In the genomic region with DNA sequence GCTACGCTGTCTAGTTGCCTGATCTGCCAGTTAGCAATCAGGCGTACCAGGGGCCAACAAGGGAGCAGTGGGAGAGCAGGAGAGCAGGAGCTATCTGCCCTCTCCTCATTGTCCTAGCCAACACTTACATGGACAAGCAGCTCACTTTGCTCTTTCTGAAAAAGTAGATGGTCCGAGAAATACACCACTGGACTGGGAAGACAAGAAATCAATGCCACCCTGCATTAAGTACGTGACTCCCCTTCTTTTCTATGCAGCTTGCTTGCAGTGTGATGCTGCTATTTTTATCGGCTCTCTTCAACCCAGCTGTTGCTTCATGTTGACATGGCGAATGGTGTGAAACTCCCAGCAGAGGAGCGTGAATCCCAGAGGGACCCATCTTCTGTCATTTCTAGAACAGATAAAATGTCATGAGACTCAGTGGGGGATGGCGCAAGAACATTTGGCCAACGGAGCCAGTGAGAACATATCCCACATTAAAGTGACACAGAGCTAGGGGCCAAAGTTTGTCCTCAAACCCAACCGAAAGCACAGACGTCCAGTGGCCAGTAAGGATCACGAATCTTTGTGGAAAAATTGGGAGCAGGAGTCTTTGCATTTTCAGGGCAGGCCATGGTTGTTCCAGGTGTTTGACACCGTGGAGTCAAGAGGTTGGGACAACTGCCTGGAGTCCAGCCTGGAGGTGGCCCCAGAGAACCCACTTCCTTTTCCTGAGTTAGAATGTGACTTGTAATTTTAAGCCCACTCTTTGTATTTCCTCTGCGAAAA, we compare ENCODE assay signal across 1 cellular context.
TF ChIP-seq lines count a peak whose summit lies in the region.

No MANE protein-coding gene starts in this region.

TF ChIP-seq in GM12878, 131 proteins besides CTCF, POLR2A, EP300 and RAD21 (continued from another document and continues in another):
- TF ChIP-seq ZNF24 (IDR thresholded peaks at IDR 0.05) (peak; percentile 74), SMAD5 (IDR thresholded peaks at IDR 0.05; ENCODE audit: low read depth) (peak; percentile 25; the same call in 1 of the 2 replicates), BHLHE40 (IDR thresholded peaks at IDR 0.05; ENCODE audit: borderline replicate concordance in 1 of 2, low read depth in 2 of 2, low read length in 1 of 2) (peak; percentile 77 to 80), YY1 (IDR thresholded peaks at IDR 0.05; ENCODE audit: low read depth, low read length) (peak; percentile 77), IKZF2 (IDR thresholded peaks at IDR 0.05) (peak; percentile 96 to 97), RCOR1 (conservative IDR thresholded peaks at IDR 0.05; ENCODE audit: low read depth, low read length) (peak; percentile 77; the same call in 1 of the 2 replicates), NFIC (IDR thresholded peaks at IDR 0.05; ENCODE audit: low read depth, low read length) (no peak), JUNB (IDR thresholded peaks at IDR 0.05) (peak; percentile 98), TCF12 (IDR thresholded peaks at IDR 0.05; ENCODE audit: low read depth, low read length) (peak; percentile 98), CBFB (IDR thresholded peaks at IDR 0.05; ENCODE audit: low read depth) (peak; percentile 53; the same call in 1 of the 2 replicates), TBL1XR1 (IDR thresholded peaks at IDR 0.05; ENCODE audit: low read depth, low read length) (peak; percentile 97), CEBPB (IDR thresholded peaks at IDR 0.05; ENCODE audit: borderline replicate concordance in 1 of 2, low read depth in 2 of 2, low read length in 2 of 2) (peak in 1 of 2 experiments; percentile 69; a peak in 2 of 4 replicates), SIX5 (IDR thresholded peaks at IDR 0.05; ENCODE audit: low read depth, low read length, severe bottlenecking) (no peak), MXI1 (IDR thresholded peaks at IDR 0.05; ENCODE audit: low read depth, low read length) (0 out of 2 replicates have a peak, but pooled peaks have one; percentile 50), DPF2 (IDR thresholded peaks at IDR 0.05) (peak; percentile 94), SMAD1 (IDR thresholded peaks at IDR 0.05; ENCODE audit: low read depth, partially characterized antibody) (peak; percentile 60), CBX3 (IDR thresholded peaks at IDR 0.05; ENCODE audit: borderline replicate concordance, low read depth) (no peak), PAX5 (IDR thresholded peaks at IDR 0.05; ENCODE audit: borderline replicate concordance, low read depth, low read length) (peak; percentile 99), SREBF1 (IDR thresholded peaks at IDR 0.05; ENCODE audit: low read length) (peak; percentile 85), FOS (IDR thresholded peaks at IDR 0.05; ENCODE audit: borderline replicate concordance, extremely low read depth, insufficient read length) (no peak), EED (IDR thresholded peaks at IDR 0.05; ENCODE audit: low read depth) (peak; percentile 95), HDGF (IDR thresholded peaks at IDR 0.05) (0 out of 2 replicates have a peak, but pooled peaks have one; percentile 57), SUPT20H (IDR thresholded peaks at IDR 0.05; ENCODE audit: borderline replicate concordance, control insufficient read depth, low read depth, low read length) (no peak), SPI1 (IDR thresholded peaks at IDR 0.05; ENCODE audit: borderline replicate concordance, insufficient read depth, low read depth, low read length) (peak; percentile 78), GATAD2B (conservative IDR thresholded peaks at IDR 0.05; ENCODE audit: low read depth) (peak; percentile 98), SREBF2 (IDR thresholded peaks at IDR 0.05; ENCODE audit: low read length) (no peak), GABPA (IDR thresholded peaks at IDR 0.05; ENCODE audit: low read depth) (no peak), SUZ12 (IDR thresholded peaks at IDR 0.05; ENCODE audit: unreplicated experiment) (no peak)
- TF ChIP-seq, protein P1, sequence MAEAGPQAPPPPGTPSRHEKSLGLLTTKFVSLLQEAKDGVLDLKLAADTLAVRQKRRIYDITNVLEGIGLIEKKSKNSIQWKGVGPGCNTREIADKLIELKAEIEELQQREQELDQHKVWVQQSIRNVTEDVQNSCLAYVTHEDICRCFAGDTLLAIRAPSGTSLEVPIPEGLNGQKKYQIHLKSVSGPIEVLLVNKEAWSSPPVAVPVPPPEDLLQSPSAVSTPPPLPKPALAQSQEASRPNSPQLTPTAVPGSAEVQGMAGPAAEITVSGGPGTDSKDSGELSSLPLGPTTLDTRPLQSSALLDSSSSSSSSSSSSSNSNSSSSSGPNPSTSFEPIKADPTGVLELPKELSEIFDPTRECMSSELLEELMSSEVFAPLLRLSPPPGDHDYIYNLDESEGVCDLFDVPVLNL (IDR thresholded peaks at IDR 0.05; ENCODE audit: low read depth, low read length), result no peak
- TF ChIP-seq, protein P2, sequence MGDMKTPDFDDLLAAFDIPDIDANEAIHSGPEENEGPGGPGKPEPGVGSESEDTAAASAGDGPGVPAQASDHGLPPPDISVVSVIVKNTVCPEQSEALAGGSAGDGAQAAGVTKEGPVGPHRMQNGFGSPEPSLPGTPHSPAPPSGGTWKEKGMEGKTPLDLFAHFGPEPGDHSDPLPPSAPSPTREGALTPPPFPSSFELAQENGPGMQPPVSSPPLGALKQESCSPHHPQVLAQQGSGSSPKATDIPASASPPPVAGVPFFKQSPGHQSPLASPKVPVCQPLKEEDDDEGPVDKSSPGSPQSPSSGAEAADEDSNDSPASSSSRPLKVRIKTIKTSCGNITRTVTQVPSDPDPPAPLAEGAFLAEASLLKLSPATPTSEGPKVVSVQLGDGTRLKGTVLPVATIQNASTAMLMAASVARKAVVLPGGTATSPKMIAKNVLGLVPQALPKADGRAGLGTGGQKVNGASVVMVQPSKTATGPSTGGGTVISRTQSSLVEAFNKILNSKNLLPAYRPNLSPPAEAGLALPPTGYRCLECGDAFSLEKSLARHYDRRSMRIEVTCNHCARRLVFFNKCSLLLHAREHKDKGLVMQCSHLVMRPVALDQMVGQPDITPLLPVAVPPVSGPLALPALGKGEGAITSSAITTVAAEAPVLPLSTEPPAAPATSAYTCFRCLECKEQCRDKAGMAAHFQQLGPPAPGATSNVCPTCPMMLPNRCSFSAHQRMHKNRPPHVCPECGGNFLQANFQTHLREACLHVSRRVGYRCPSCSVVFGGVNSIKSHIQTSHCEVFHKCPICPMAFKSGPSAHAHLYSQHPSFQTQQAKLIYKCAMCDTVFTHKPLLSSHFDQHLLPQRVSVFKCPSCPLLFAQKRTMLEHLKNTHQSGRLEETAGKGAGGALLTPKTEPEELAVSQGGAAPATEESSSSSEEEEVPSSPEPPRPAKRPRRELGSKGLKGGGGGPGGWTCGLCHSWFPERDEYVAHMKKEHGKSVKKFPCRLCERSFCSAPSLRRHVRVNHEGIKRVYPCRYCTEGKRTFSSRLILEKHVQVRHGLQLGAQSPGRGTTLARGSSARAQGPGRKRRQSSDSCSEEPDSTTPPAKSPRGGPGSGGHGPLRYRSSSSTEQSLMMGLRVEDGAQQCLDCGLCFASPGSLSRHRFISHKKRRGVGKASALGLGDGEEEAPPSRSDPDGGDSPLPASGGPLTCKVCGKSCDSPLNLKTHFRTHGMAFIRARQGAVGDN (IDR thresholded peaks at IDR 0.05), result no peak; the same call in 1 of the 2 replicates
- TF ChIP-seq, protein P3, sequence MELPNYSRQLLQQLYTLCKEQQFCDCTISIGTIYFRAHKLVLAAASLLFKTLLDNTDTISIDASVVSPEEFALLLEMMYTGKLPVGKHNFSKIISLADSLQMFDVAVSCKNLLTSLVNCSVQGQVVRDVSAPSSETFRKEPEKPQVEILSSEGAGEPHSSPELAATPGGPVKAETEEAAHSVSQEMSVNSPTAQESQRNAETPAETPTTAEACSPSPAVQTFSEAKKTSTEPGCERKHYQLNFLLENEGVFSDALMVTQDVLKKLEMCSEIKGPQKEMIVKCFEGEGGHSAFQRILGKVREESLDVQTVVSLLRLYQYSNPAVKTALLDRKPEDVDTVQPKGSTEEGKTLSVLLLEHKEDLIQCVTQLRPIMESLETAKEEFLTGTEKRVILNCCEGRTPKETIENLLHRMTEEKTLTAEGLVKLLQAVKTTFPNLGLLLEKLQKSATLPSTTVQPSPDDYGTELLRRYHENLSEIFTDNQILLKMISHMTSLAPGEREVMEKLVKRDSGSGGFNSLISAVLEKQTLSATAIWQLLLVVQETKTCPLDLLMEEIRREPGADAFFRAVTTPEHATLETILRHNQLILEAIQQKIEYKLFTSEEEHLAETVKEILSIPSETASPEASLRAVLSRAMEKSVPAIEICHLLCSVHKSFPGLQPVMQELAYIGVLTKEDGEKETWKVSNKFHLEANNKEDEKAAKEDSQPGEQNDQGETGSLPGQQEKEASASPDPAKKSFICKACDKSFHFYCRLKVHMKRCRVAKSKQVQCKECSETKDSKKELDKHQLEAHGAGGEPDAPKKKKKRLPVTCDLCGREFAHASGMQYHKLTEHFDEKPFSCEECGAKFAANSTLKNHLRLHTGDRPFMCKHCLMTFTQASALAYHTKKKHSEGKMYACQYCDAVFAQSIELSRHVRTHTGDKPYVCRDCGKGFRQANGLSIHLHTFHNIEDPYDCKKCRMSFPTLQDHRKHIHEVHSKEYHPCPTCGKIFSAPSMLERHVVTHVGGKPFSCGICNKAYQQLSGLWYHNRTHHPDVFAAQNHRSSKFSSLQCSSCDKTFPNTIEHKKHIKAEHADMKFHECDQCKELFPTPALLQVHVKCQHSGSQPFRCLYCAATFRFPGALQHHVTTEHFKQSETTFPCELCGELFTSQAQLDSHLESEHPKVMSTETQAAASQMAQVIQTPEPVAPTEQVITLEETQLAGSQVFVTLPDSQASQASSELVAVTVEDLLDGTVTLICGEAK (IDR thresholded peaks at IDR 0.05; ENCODE audit: borderline replicate concordance), result no peak; the same call in 1 of the 2 replicates
- TF ChIP-seq, protein P4, sequence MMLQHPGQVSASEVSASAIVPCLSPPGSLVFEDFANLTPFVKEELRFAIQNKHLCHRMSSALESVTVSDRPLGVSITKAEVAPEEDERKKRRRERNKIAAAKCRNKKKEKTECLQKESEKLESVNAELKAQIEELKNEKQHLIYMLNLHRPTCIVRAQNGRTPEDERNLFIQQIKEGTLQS (IDR thresholded peaks at IDR 0.05; ENCODE audit: borderline replicate concordance, extremely low read depth, low read depth, low read length), result no peak
- TF ChIP-seq, protein P5, sequence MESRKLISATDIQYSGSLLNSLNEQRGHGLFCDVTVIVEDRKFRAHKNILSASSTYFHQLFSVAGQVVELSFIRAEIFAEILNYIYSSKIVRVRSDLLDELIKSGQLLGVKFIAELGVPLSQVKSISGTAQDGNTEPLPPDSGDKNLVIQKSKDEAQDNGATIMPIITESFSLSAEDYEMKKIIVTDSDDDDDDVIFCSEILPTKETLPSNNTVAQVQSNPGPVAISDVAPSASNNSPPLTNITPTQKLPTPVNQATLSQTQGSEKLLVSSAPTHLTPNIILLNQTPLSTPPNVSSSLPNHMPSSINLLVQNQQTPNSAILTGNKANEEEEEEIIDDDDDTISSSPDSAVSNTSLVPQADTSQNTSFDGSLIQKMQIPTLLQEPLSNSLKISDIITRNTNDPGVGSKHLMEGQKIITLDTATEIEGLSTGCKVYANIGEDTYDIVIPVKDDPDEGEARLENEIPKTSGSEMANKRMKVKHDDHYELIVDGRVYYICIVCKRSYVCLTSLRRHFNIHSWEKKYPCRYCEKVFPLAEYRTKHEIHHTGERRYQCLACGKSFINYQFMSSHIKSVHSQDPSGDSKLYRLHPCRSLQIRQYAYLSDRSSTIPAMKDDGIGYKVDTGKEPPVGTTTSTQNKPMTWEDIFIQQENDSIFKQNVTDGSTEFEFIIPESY (IDR thresholded peaks at IDR 0.05), result no peak
- TF ChIP-seq, protein P6, sequence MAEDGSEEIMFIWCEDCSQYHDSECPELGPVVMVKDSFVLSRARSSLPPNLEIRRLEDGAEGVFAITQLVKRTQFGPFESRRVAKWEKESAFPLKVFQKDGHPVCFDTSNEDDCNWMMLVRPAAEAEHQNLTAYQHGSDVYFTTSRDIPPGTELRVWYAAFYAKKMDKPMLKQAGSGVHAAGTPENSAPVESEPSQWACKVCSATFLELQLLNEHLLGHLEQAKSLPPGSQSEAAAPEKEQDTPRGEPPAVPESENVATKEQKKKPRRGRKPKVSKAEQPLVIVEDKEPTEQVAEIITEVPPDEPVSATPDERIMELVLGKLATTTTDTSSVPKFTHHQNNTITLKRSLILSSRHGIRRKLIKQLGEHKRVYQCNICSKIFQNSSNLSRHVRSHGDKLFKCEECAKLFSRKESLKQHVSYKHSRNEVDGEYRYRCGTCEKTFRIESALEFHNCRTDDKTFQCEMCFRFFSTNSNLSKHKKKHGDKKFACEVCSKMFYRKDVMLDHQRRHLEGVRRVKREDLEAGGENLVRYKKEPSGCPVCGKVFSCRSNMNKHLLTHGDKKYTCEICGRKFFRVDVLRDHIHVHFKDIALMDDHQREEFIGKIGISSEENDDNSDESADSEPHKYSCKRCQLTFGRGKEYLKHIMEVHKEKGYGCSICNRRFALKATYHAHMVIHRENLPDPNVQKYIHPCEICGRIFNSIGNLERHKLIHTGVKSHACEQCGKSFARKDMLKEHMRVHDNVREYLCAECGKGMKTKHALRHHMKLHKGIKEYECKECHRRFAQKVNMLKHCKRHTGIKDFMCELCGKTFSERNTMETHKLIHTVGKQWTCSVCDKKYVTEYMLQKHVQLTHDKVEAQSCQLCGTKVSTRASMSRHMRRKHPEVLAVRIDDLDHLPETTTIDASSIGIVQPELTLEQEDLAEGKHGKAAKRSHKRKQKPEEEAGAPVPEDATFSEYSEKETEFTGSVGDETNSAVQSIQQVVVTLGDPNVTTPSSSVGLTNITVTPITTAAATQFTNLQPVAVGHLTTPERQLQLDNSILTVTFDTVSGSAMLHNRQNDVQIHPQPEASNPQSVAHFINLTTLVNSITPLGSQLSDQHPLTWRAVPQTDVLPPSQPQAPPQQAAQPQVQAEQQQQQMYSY (CRISPR knock-in tag; IDR thresholded peaks at IDR 0.05), result no peak
- TF ChIP-seq, protein P7, sequence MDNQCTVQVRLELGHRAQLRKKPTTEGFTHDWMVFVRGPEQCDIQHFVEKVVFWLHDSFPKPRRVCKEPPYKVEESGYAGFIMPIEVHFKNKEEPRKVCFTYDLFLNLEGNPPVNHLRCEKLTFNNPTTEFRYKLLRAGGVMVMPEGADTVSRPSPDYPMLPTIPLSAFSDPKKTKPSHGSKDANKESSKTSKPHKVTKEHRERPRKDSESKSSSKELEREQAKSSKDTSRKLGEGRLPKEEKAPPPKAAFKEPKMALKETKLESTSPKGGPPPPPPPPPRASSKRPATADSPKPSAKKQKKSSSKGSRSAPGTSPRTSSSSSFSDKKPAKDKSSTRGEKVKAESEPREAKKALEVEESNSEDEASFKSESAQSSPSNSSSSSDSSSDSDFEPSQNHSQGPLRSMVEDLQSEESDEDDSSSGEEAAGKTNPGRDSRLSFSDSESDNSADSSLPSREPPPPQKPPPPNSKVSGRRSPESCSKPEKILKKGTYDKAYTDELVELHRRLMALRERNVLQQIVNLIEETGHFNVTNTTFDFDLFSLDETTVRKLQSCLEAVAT (IDR thresholded peaks at IDR 0.05), result peak; percentile 89
- TF ChIP-seq, protein P8, sequence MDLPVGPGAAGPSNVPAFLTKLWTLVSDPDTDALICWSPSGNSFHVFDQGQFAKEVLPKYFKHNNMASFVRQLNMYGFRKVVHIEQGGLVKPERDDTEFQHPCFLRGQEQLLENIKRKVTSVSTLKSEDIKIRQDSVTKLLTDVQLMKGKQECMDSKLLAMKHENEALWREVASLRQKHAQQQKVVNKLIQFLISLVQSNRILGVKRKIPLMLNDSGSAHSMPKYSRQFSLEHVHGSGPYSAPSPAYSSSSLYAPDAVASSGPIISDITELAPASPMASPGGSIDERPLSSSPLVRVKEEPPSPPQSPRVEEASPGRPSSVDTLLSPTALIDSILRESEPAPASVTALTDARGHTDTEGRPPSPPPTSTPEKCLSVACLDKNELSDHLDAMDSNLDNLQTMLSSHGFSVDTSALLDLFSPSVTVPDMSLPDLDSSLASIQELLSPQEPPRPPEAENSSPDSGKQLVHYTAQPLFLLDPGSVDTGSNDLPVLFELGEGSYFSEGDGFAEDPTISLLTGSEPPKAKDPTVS (IDR thresholded peaks at IDR 0.05; ENCODE audit: low read depth, low read length), result peak; percentile 40; the same call in 1 of the 2 replicates
